In the genomic region with DNA sequence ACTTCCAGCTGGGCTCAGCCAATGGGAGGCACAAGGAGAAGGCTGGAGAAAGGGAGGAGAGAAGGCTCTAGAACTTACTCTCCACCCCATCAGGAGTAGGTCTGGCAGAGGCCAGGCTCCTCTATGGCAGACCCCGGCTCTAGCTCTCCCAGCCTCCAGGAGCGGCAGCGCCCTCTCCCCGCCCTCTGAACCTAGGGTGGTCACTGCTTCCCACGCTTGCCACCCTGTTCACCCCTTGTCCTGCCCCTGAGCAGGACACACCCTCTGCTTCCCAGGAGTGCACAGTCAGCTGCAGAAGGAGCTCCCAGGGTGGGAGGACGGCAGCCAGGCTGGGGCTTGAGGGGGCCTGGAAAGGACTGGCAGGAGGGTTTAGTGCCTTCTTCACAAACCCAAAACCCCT, we compare ENCODE assay signal across 33 cellular contexts. TPM values are rescaled to one million over a fixed set of nuclear protein-coding genes. Genes with fewer than 3 reads are reported as not detected.
"Had no signal": no experiment of that assay in that cellular context is flagged by ENCODE, and none has a peak within 500 bp of the region (broad histone marks: within the 10 kb centered on the region; RNA-seq: fewer than 3 reads in every experiment).

No MANE protein-coding gene starts in this region.

- H3K9ac ChIP-seq: KMS-11 had no signal

- H3K4me1 ChIP-seq: ascending aorta, Peyer's patch had no signal

- H3K27me3 ChIP-seq: ascending aorta, cardiac muscle cell, Peyer's patch had no signal

- H3K27me3 Mint-ChIP-seq: activated CD8-positive, alpha-beta memory T cell treated with anti-CD3 and anti-CD28 coated beads, Interleukin-2, amount 10 ng/mL, durations not matched to agents 7 days and 5 days had no signal

- ATAC-seq: activated CD8-positive, alpha-beta memory T cell treated with anti-CD3 and anti-CD28 coated beads, Interleukin-2, amount 10 ng/mL, durations not matched to agents 7 days and 5 days; PC-3 had no signal

- H3K9me3 ChIP-seq: Peyer's patch had no signal

- H3K27ac Mint-ChIP-seq: activated CD4-positive, alpha-beta memory T cell treated with anti-CD3 and anti-CD28 coated beads, Interleukin-2, amount 10 ng/mL, durations not matched to agents 7 days and 5 days; activated CD8-positive, alpha-beta memory T cell treated with anti-CD3 and anti-CD28 coated beads, Interleukin-2, amount 10 ng/mL, durations not matched to agents 7 days and 5 days; activated naive CD4-positive, alpha-beta T cell treated with anti-CD3 and anti-CD28 coated beads, Interleukin-2, amount 50 U/mL, for 24 hours; activated naive CD8-positive, alpha-beta T cell treated with anti-CD3 and anti-CD28 coated beads, Interleukin-2, amount 10 ng/mL, durations not matched to agents 7 days and 5 days had no signal

- H3K4me3 Mint-ChIP-seq: activated CD4-positive, alpha-beta memory T cell treated with anti-CD3 and anti-CD28 coated beads, Interleukin-2, amount 10 ng/mL, durations not matched to agents 7 days and 5 days; activated CD8-positive, alpha-beta memory T cell treated with anti-CD3 and anti-CD28 coated beads, Interleukin-2, amount 10 ng/mL, durations not matched to agents 7 days and 5 days; activated naive CD4-positive, alpha-beta T cell treated with anti-CD3 and anti-CD28 coated beads, Interleukin-2, amount 50 U/mL, for 24 hours; activated naive CD8-positive, alpha-beta T cell treated with anti-CD3 and anti-CD28 coated beads, Interleukin-2, amount 10 ng/mL, durations not matched to agents 7 days and 5 days had no signal

- H3K36me3 Mint-ChIP-seq: activated CD8-positive, alpha-beta memory T cell treated with anti-CD3 and anti-CD28 coated beads, Interleukin-2, amount 10 ng/mL, durations not matched to agents 7 days and 5 days; activated naive CD4-positive, alpha-beta T cell treated with anti-CD3 and anti-CD28 coated beads, Interleukin-2, amount 50 U/mL, for 24 hours; activated naive CD8-positive, alpha-beta T cell treated with anti-CD3 and anti-CD28 coated beads, Interleukin-2, amount 10 ng/mL, durations not matched to agents 7 days and 5 days had no signal

- H3K4me1 Mint-ChIP-seq: activated naive CD4-positive, alpha-beta T cell treated with anti-CD3 and anti-CD28 coated beads, Interleukin-2, amount 50 U/mL, for 24 hours; activated naive CD8-positive, alpha-beta T cell treated with anti-CD3 and anti-CD28 coated beads, Interleukin-2, amount 10 ng/mL, durations not matched to agents 7 days and 5 days had no signal

- H3K36me3 ChIP-seq: ascending aorta, cardiac muscle cell, Peyer's patch, WERI-Rb-1 had no signal

- H3K9me3 Mint-ChIP-seq: activated naive CD4-positive, alpha-beta T cell treated with anti-CD3 and anti-CD28 coated beads, Interleukin-2, amount 50 U/mL, for 24 hours; activated naive CD8-positive, alpha-beta T cell treated with anti-CD3 and anti-CD28 coated beads, Interleukin-2, amount 10 ng/mL, durations not matched to agents 7 days and 5 days had no signal

- DNase-seq: activated CD4-positive, alpha-beta memory T cell treated with anti-CD3 and anti-CD28 coated beads, Interleukin-2, amount 10 ng/mL, durations not matched to agents 7 days and 5 days; activated CD4-positive, alpha-beta T cell treated with anti-CD3 and anti-CD28 coated beads for 1 hour; activated CD4-positive, alpha-beta T cell treated with anti-CD3 and anti-CD28 coated beads for 48 hours; activated CD4-positive, CD25-positive, alpha-beta regulatory T cell; activated CD8-positive, alpha-beta memory T cell treated with anti-CD3 and anti-CD28 coated beads for 24 hours; activated CD8-positive, alpha-beta memory T cell treated with anti-CD3 and anti-CD28 coated beads, Interleukin-2, amount 10 ng/mL, durations not matched to agents 7 days and 5 days; activated CD8-positive, alpha-beta memory T cell treated with anti-CD3 and anti-CD28 coated beads, Interleukin-2, amount 50 U/mL, for 48 hours; activated effector memory CD4-positive, alpha-beta T cell treated with anti-CD3 and anti-CD28 coated beads, Interleukin-2, amount 50 U/mL, for 16 hours; activated naive CD4-positive, alpha-beta T cell; activated naive CD8-positive, alpha-beta T cell treated with anti-CD3 and anti-CD28 coated beads, Interleukin-2, amount 10 ng/mL, durations not matched to agents 7 days and 5 days; activated T-cell treated with anti-CD3 and anti-CD28 coated beads, Interleukin-2, amount 50 U/mL, for 48 hours; amygdala; NCI-H1092 treated with DMSO at 0.1 percent for 48 hours; NCI-H1417; NCI-H146; NCI-H187; NCI-H2081; NCI-H345; NCI-H526; NCI-H748 treated with DMSO at 0.1 percent for 48 hours; NK-92 treated with Interleukin-12 subunit alpha and Interleukin-12 subunit beta, amount 100 ng/mL, for 24 hours; PC-3; Peyer's patch; Right ventricle myocardium superior; RPMI8226; T1000; WERI-Rb-1 had no signal

- H3K27ac ChIP-seq: ascending aorta, cardiac muscle cell, KMS-11, Peyer's patch, SK-N-MC, WERI-Rb-1 had no signal

- H3K4me2 ChIP-seq: KMS-11 had no signal

- H3K4me3 ChIP-seq: ascending aorta, cardiac muscle cell, Peyer's patch, SK-N-MC had no signal

RNA-seq across cellular contexts. Expression of a gene that starts 53.0 kb away (rescaled TPM):
- total RNA-seq: activated naive CD8-positive, alpha-beta T cell treated with anti-CD3 and anti-CD28 coated beads, Interleukin-2, amount 10 ng/mL, durations not matched to agents 7 days and 5 days; M059J; PC-3 had no signal
